Comparison of ENCODE assay signal across 1 cellular context in genomic region chr5:143056792-143057579, GRCh38.
TF ChIP-seq lines count a peak whose summit lies in the region.

No MANE protein-coding gene starts in this region.

TF ChIP-seq in SK-N-SH treated with all-trans-retinoic acid at 6 μM for 48 hours, 23 proteins besides CTCF, POLR2A, EP300 and RAD21 (continued from another document):
- TF ChIP-seq POU6F1 (CRISPR knock-in tag; IDR thresholded peaks at IDR 0.05; ENCODE audit: borderline replicate concordance, low read depth): no peak
